ENCODE assay signal across 23 cellular contexts in the genomic region with DNA sequence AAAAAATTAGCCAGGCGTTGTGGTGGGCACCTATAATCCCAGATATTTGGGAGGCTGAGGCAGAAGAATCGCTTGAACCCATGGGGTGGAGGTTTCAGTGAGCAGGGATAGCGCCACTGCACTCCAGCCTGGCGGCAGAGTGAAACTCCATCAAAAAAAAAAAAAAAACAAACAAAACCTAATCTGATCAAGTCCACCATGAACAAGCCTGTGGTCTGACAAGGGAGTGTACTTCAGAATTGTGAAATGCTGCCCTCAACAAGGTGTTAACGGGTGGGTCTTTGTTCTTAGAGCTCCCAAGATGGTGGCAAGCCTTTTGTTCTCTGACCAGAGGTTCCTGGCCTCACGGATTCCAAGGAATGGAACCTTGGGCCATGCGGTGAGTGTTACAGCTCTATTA.
"Had no signal": no experiment of that assay in that cellular context is flagged by ENCODE, and none has a peak within 500 bp of the region (broad histone marks: within the 10 kb centered on the region; RNA-seq: fewer than 3 reads in every experiment).

No MANE protein-coding gene starts in this region.

- H3K36me3 ChIP-seq: left ventricle myocardium inferior, ovary, right atrium auricular region, stomach, thyroid gland, transverse colon, upper lobe of left lung had no signal

- H3K27ac Mint-ChIP-seq: mesothelial cell of epicardium; natural killer cell; nephron progenitor cell; stimulated activated naive B cell treated with anti-CD40 and anti-IgM and Interleukin-4, amounts not matched to agents 10 μg/mL and 1 μg/mL and 100 μg/mL, for 72 hours had no signal

- H3K4me1 Mint-ChIP-seq: natural killer cell; stimulated activated naive B cell treated with anti-CD40 and anti-IgM and Interleukin-4, amounts not matched to agents 10 μg/mL and 1 μg/mL and 100 μg/mL, for 72 hours had no signal

- H3K4me1 ChIP-seq: left ventricle myocardium inferior, right atrium auricular region, stomach, testis, thyroid gland, transverse colon, upper lobe of left lung had no signal

- H3K4me3 Mint-ChIP-seq: mesothelial cell of epicardium; naive B cell; natural killer cell; nephron progenitor cell; stimulated activated naive B cell treated with anti-CD40 and anti-IgM and Interleukin-4, amounts not matched to agents 10 μg/mL and 1 μg/mL and 100 μg/mL, for 72 hours had no signal

- DNase-seq: islet precursor cell; left ventricle myocardium inferior; mesendoderm; naive B cell; natural killer cell; nephron progenitor cell; ovary; stimulated activated CD4-positive, alpha-beta T cell treated with anti-CD3 and anti-CD28 coated beads, Interleukin-12 subunit alpha, Interleukin-12 subunit beta, amount 100 ng/mL, for 4 hours; stimulated activated CD4-positive, alpha-beta T cell treated with anti-CD3 and anti-CD28 coated beads, Interleukin-15, amount 100 ng/mL, for 24 hours; stimulated activated CD4-positive, alpha-beta T cell treated with anti-CD3 and anti-CD28 coated beads, Interleukin-2, amount 100 ng/mL, for 24 hours; stimulated activated CD4-positive, alpha-beta T cell treated with anti-CD3 and anti-CD28 coated beads, Interleukin-4, amount 100 ng/mL, for 1 hour; stimulated activated naive B cell treated with anti-CD40 and anti-IgM and Interleukin-4, amounts not matched to agents 10 μg/mL and 1 μg/mL and 100 μg/mL, for 72 hours; stimulated activated naive CD8-positive, alpha-beta T cell treated with anti-CD3 and anti-CD28 coated beads, Interleukin-15, Interleukin-2, amounts not matched to agents 100 U/mL and 50 U/mL, for 24 hours; stomach; testis; thyroid gland; transverse colon; upper lobe of left lung had no signal

- H3K27me3 ChIP-seq: ovary, right atrium auricular region, stomach, testis, thyroid gland, transverse colon, upper lobe of left lung had no signal

- H3K27ac ChIP-seq: left ventricle myocardium inferior, ovary, right atrium auricular region, skin epidermis, stomach, testis, thyroid gland, transverse colon, upper lobe of left lung had no signal

- H3K36me3 Mint-ChIP-seq: mesothelial cell of epicardium, naive B cell, natural killer cell had no signal

- ATAC-seq: natural killer cell; sciatic nerve; stimulated activated naive B cell treated with anti-CD40 and anti-IgM and Interleukin-4, amounts not matched to agents 10 μg/mL and 1 μg/mL and 100 μg/mL, for 72 hours; stimulated activated naive CD8-positive, alpha-beta T cell treated with anti-CD3 and anti-CD28 coated beads, Interleukin-15, Interleukin-2, amounts not matched to agents 100 U/mL and 50 U/mL, for 24 hours had no signal

- H3K4me3 ChIP-seq: left ventricle myocardium inferior, lung, ovary, right atrium auricular region, skin epidermis, stomach, testis, thyroid gland, transverse colon, upper lobe of left lung had no signal

- H3K9me3 ChIP-seq: left ventricle myocardium inferior, ovary, right atrium auricular region, stomach, testis, thyroid gland, transverse colon, upper lobe of left lung had no signal

- H3K9me3 Mint-ChIP-seq: mesothelial cell of epicardium; natural killer cell; nephron progenitor cell; stimulated activated naive B cell treated with anti-CD40 and anti-IgM and Interleukin-4, amounts not matched to agents 10 μg/mL and 1 μg/mL and 100 μg/mL, for 72 hours had no signal
